Comparison of ENCODE assay signal across 1 cellular context in genomic region chr9:125261501-125262216, GRCh38.
TF ChIP-seq lines count a peak whose summit lies in the region.

GAPVD1 (plus strand) TSS chr9:125261826; CDS start chr9:125298922, 37,096 bp downstream.

TF ChIP-seq in GM12878, 131 proteins besides CTCF, POLR2A, EP300 and RAD21 (continued from another document):
- TF ChIP-seq ZBTB33 (IDR thresholded peaks at IDR 0.05): no peak
